19 cellular contexts compared by ENCODE assay signal in genomic region chr6:155455766-155456165, GRCh38. TPM values are rescaled to one million over a fixed set of nuclear protein-coding genes. Genes with fewer than 3 reads are reported as not detected.
"Had no signal": no experiment of that assay in that cellular context is flagged by ENCODE, and none has a peak within 500 bp of the region (broad histone marks: within the 10 kb centered on the region; RNA-seq: fewer than 3 reads in every experiment).

Gene NOX3 (minus strand): TSS chr6:155455839. CDS start chr6:155455800, 39 bp downstream.

- H3K4me3 Mint-ChIP-seq: activated CD4-positive, alpha-beta T cell treated with anti-CD3 and anti-CD28 coated beads, Interleukin-2, amount 10 ng/mL, durations not matched to agents 7 days and 5 days; activated T-helper 1 cell treated with anti-CD3 and anti-CD28 coated beads, Interleukin-12 subunit alpha, Interleukin-12 subunit beta, Interleukin-2, Interleukin-4 antibody, amounts not matched to agents 30 ng/mL and 10 ng/mL and 1 ng/mL, durations not matched to agents 14 hours and 24 hours and 36 hours; dendritic cell treated with granulocyte-macrophage colony-stimulating factor and Interleukin-4, amounts not matched to agents 40 ng/mL and 50 ng/mL, for 4 days; effector memory CD8-positive, alpha-beta T cell; memory B cell; natural killer cell; stimulated activated memory B cell treated with anti-CD40 and anti-IgM and Interleukin-4, amounts not matched to agents 10 μg/mL and 1 μg/mL and 100 μg/mL, for 72 hours; T-helper 2 cell treated with Interferon-gamma antibody and Interleukin-4, amounts not matched to agents 5 μg/mL and 100 μg/mL, for 36 hours had no signal

- H3K4me1 Mint-ChIP-seq: activated CD4-positive, alpha-beta T cell treated with anti-CD3 and anti-CD28 coated beads, Interleukin-2, amount 10 ng/mL, durations not matched to agents 7 days and 5 days; memory B cell; natural killer cell; stimulated activated memory B cell treated with anti-CD40 and anti-IgM and Interleukin-4, amounts not matched to agents 10 μg/mL and 1 μg/mL and 100 μg/mL, for 72 hours had no signal

- H3K36me3 ChIP-seq: left lung had no signal

- H3K27ac Mint-ChIP-seq: activated CD4-positive, alpha-beta T cell treated with anti-CD3 and anti-CD28 coated beads, Interleukin-2, amount 10 ng/mL, durations not matched to agents 7 days and 5 days; activated T-helper 1 cell treated with anti-CD3 and anti-CD28 coated beads, Interleukin-12 subunit alpha, Interleukin-12 subunit beta, Interleukin-2, Interleukin-4 antibody, amounts not matched to agents 30 ng/mL and 10 ng/mL and 1 ng/mL, durations not matched to agents 14 hours and 24 hours and 36 hours; dendritic cell treated with granulocyte-macrophage colony-stimulating factor and Interleukin-4, amounts not matched to agents 40 ng/mL and 50 ng/mL, for 4 days; effector memory CD8-positive, alpha-beta T cell; memory B cell; natural killer cell; stimulated activated memory B cell treated with anti-CD40 and anti-IgM and Interleukin-4, amounts not matched to agents 10 μg/mL and 1 μg/mL and 100 μg/mL, for 72 hours; T-helper 2 cell treated with Interferon-gamma antibody and Interleukin-4, amounts not matched to agents 5 μg/mL and 100 μg/mL, for 36 hours had no signal

- H3K36me3 Mint-ChIP-seq: memory B cell; natural killer cell; stimulated activated memory B cell treated with anti-CD40 and anti-IgM and Interleukin-4, amounts not matched to agents 10 μg/mL and 1 μg/mL and 100 μg/mL, for 72 hours had no signal

- H3K27ac ChIP-seq: foreskin keratinocyte, left lung had no signal

- H3K4me3 ChIP-seq: left lung had no signal

- DNase-seq: activated CD4-positive, alpha-beta T cell treated with anti-CD3 and anti-CD28 coated beads, Interleukin-2, amount 10 ng/mL, durations not matched to agents 7 days and 5 days; activated CD4-positive, CD25-positive, alpha-beta regulatory T cell; activated CD8-positive, alpha-beta memory T cell treated with anti-CD3 and anti-CD28 coated beads, Interleukin-2, amount 50 U/mL, for 48 hours; aorta; effector memory CD8-positive, alpha-beta T cell; foreskin keratinocyte; head of caudate nucleus; left lung; natural killer cell; stimulated activated CD4-positive, alpha-beta T cell treated with anti-CD3 and anti-CD28 coated beads, Interleukin-2, amount 100 ng/mL, for 48 hours had no signal

- H3K9me3 Mint-ChIP-seq: activated CD4-positive, alpha-beta T cell treated with anti-CD3 and anti-CD28 coated beads, Interleukin-2, amount 10 ng/mL, durations not matched to agents 7 days and 5 days; activated T-helper 1 cell treated with anti-CD3 and anti-CD28 coated beads, Interleukin-12 subunit alpha, Interleukin-12 subunit beta, Interleukin-2, Interleukin-4 antibody, amounts not matched to agents 30 ng/mL and 10 ng/mL and 1 ng/mL, durations not matched to agents 14 hours and 24 hours and 36 hours; dendritic cell treated with granulocyte-macrophage colony-stimulating factor and Interleukin-4, amounts not matched to agents 40 ng/mL and 50 ng/mL, for 4 days; effector memory CD8-positive, alpha-beta T cell; memory B cell; natural killer cell; stimulated activated memory B cell treated with anti-CD40 and anti-IgM and Interleukin-4, amounts not matched to agents 10 μg/mL and 1 μg/mL and 100 μg/mL, for 72 hours; T-helper 2 cell treated with Interferon-gamma antibody and Interleukin-4, amounts not matched to agents 5 μg/mL and 100 μg/mL, for 36 hours had no signal

- ATAC-seq: effector memory CD8-positive, alpha-beta T cell; foreskin keratinocyte; left lung; natural killer cell; stimulated activated memory B cell treated with anti-CD40 and anti-IgM and Interleukin-4, amounts not matched to agents 10 μg/mL and 1 μg/mL and 100 μg/mL, for 72 hours had no signal

- H3K9me3 ChIP-seq: left lung had no signal

- H3K27me3 ChIP-seq: foreskin keratinocyte, left lung had no signal

- H3K27me3 Mint-ChIP-seq: dendritic cell treated with granulocyte-macrophage colony-stimulating factor and Interleukin-4, amounts not matched to agents 40 ng/mL and 50 ng/mL, for 4 days had no signal

- H3K4me1 ChIP-seq: foreskin keratinocyte, left lung had no signal

RNA-seq across cellular contexts. Expression of gene NOX3, which starts in this region (rescaled TPM):
- total RNA-seq: activated CD4-positive, alpha-beta T cell treated with anti-CD3 and anti-CD28 coated beads, Interleukin-2, amount 10 ng/mL, durations not matched to agents 7 days and 5 days; activated T-helper 1 cell treated with anti-CD3 and anti-CD28 coated beads, Interleukin-12 subunit alpha, Interleukin-12 subunit beta, Interleukin-2, Interleukin-4 antibody, amounts not matched to agents 30 ng/mL and 10 ng/mL and 1 ng/mL, durations not matched to agents 14 hours and 24 hours and 36 hours; aorta; cerebellum; foreskin keratinocyte; left lung; natural killer cell; skeletal muscle tissue; ureter had no signal
- polyA plus RNA-seq: aorta, foreskin keratinocyte, thymus had no signal
